In the genomic region with DNA sequence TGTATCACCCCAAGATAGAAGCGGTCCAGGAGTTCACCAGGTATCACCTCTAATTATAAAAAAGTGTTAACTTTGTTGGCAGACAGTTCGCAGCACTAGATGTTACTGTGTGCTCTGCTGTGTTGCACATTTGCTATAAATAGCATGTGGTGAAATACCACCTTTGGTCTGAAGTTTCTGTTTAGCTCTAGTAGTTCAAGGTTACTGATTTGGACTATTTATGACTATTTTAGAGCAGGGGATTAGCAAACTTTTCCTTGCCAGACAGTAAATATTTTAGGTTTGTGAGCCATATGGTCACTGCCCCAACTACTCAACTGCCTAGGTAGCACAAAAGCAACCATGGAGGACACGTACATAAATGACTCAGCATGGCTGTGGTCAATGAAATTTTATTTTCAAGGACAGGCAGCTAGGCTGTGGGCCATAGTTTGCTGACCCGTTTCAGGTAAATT, we compare ENCODE assay signal across 8 cellular contexts. TPM values are rescaled to one million over a fixed set of nuclear protein-coding genes. Genes with fewer than 3 reads are reported as not detected.
DNase-seq lines count a peak whose midpoint lies in the region; ATAC-seq, FAIRE-seq and TF ChIP-seq lines count a peak whose summit lies in the region.

No MANE protein-coding gene starts in this region.

- WGBS in A549 (ENCODE audit: missing lambda C conversion rate) = 75% methylated on average over 4 of the region's 4 CpGs

- CTCF ChIA-PET in A549 (lab: Yijun Ruan, JAX) = no interaction called here

- H3K4me2 ChIP-seq in A549 = peak overlapping the region; percentile 35; the same call in 2 of the 3 replicates

- TF ChIP-seq POLR2A in A549 (IDR thresholded peaks at IDR 0.05; ENCODE audit: low read length) = no peak

- POLR2A ChIA-PET in A549 (lab: Yijun Ruan, JAX) = no interaction called here

- H3K4me1 Mint-ChIP-seq in activated T-helper 17 cell treated with anti-CD3 and anti-CD28 coated beads, Interleukin-2, amount 50 U/mL, for 72 hours = no peaks in the 10 kb centered on the region
- H3K4me1 Mint-ChIP-seq in stimulated activated memory B cell treated with anti-CD40 and anti-IgM and Interleukin-4, amounts not matched to agents 10 μg/mL and 1 μg/mL and 100 μg/mL, for 72 hours = no peaks in the 10 kb centered on the region

- H3K27ac ChIP-seq in A549 = peak overlapping the region; percentile 27 to 63; a peak in 5 of 6 replicates

- no peak for TF ChIP-seq CTCF in A549 (IDR thresholded peaks at IDR 0.05)

- peaks cover 75% of the 10 kb centered on the region for H3K36me3 Mint-ChIP-seq in activated T-helper 17 cell treated with anti-CD3 and anti-CD28 coated beads, Interleukin-2, amount 50 U/mL, for 72 hours (ENCODE audit: low read depth)
- peaks cover 26% of the 10 kb centered on the region for H3K36me3 Mint-ChIP-seq in stimulated activated memory B cell treated with anti-CD40 and anti-IgM and Interleukin-4, amounts not matched to agents 10 μg/mL and 1 μg/mL and 100 μg/mL, for 72 hours

- no peaks in the 10 kb centered on the region for H3K27me3 Mint-ChIP-seq in activated T-helper 17 cell treated with anti-CD3 and anti-CD28 coated beads, Interleukin-2, amount 50 U/mL, for 72 hours
- no peaks in the 10 kb centered on the region for H3K27me3 Mint-ChIP-seq in stimulated activated memory B cell treated with anti-CD40 and anti-IgM and Interleukin-4, amounts not matched to agents 10 μg/mL and 1 μg/mL and 100 μg/mL, for 72 hours

- no peak for TF ChIP-seq RAD21 in A549 (conservative IDR thresholded peaks at IDR 0.05 in 1 of 2, IDR thresholded peaks at IDR 0.05 in 1 of 2)

- H3K9me3 Mint-ChIP-seq in activated T-helper 17 cell treated with anti-CD3 and anti-CD28 coated beads, Interleukin-2, amount 50 U/mL, for 72 hours = no peaks in the 10 kb centered on the region
- H3K9me3 Mint-ChIP-seq in stimulated activated memory B cell treated with anti-CD40 and anti-IgM and Interleukin-4, amounts not matched to agents 10 μg/mL and 1 μg/mL and 100 μg/mL, for 72 hours = no peaks in the 10 kb centered on the region

- H3K27ac Mint-ChIP-seq in activated T-helper 17 cell treated with anti-CD3 and anti-CD28 coated beads, Interleukin-2, amount 50 U/mL, for 72 hours = no peak overlapping the region
- H3K27ac Mint-ChIP-seq in stimulated activated memory B cell treated with anti-CD40 and anti-IgM and Interleukin-4, amounts not matched to agents 10 μg/mL and 1 μg/mL and 100 μg/mL, for 72 hours = peak overlapping the region; percentile 30

- no peak overlapping the region for H3K4me3 Mint-ChIP-seq in activated T-helper 17 cell treated with anti-CD3 and anti-CD28 coated beads, Interleukin-2, amount 50 U/mL, for 72 hours
- no peak overlapping the region for H3K4me3 Mint-ChIP-seq in stimulated activated memory B cell treated with anti-CD40 and anti-IgM and Interleukin-4, amounts not matched to agents 10 μg/mL and 1 μg/mL and 100 μg/mL, for 72 hours

- no peak overlapping the region for H3K4me3 ChIP-seq in A549

- no peak for FAIRE-seq in A549 (lab: Jason Lieb, UNC)

- ATAC-seq in A549 = peak; percentile 39 to 44; a peak in 4 of 6 replicates
- ATAC-seq in GM19025 (IDR thresholded peaks at IDR 0.05; ENCODE audit: low read depth, unreplicated experiment) = peak; percentile 86
- ATAC-seq in HG03095 (IDR thresholded peaks at IDR 0.05; ENCODE audit: unreplicated experiment) = peak; percentile 89
- ATAC-seq in activated T-helper 17 cell treated with anti-CD3 and anti-CD28 coated beads, Interleukin-2, amount 50 U/mL, for 72 hours (replicated peaks) = peak; percentile 77
- peak; percentile 60 for ATAC-seq in stimulated activated memory B cell treated with anti-CD40 and anti-IgM and Interleukin-4, amounts not matched to agents 10 μg/mL and 1 μg/mL and 100 μg/mL, for 72 hours

- no peak for TF ChIP-seq EP300 in A549 (IDR thresholded peaks at IDR 0.05)

- DNase-seq in A549 (ENCODE audit: low read depth in 1 of 2, low spot score in 1 of 2) (no peak), DMS153 treated with DMSO at 0.1 percent for 48 hours (lab: John Stamatoyannopoulos, UW; ENCODE audit: unreplicated experiment) (no peak), pons (ENCODE audit: low spot score) (no peak), retina (no peak)

- H3K9me3 ChIP-seq in A549 = no peaks in the 10 kb centered on the region

- peaks cover 23% of the 10 kb centered on the region for H3K4me1 ChIP-seq in A549

TF ChIP-seq in A549, 52 proteins besides CTCF, POLR2A, EP300 and RAD21:
- TF ChIP-seq CBX8 (IDR thresholded peaks at IDR 0.05) (no peak), FOSL2 (IDR thresholded peaks at IDR 0.05) (no peak), FOSL2 (CRISPR knock-in tag; IDR thresholded peaks at IDR 0.05) (0 out of 2 replicates have a peak, but pooled peaks have one; percentile 29), FOSB (CRISPR knock-in tag; IDR thresholded peaks at IDR 0.05) (no peak), SMC3 (IDR thresholded peaks at IDR 0.05) (no peak), HES2 (IDR thresholded peaks at IDR 0.05) (no peak), MAFK (IDR thresholded peaks at IDR 0.05; ENCODE audit: partially characterized antibody) (peak; percentile 21), SREBF2 (IDR thresholded peaks at IDR 0.05) (no peak)
- TF ChIP-seq, protein P1, sequence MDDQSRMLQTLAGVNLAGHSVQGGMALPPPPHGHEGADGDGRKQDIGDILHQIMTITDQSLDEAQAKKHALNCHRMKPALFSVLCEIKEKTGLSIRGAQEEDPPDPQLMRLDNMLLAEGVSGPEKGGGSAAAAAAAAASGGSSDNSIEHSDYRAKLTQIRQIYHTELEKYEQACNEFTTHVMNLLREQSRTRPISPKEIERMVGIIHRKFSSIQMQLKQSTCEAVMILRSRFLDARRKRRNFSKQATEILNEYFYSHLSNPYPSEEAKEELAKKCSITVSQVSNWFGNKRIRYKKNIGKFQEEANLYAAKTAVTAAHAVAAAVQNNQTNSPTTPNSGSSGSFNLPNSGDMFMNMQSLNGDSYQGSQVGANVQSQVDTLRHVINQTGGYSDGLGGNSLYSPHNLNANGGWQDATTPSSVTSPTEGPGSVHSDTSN (IDR thresholded peaks at IDR 0.05) = no peak

RNA-seq across cellular contexts. Expression of gene DENND10, which starts 16.5 kb away (rescaled TPM):
- polyA plus RNA-seq in A549 (2011; rRNA removed) (88.6 and 94.3 TPM in 2 replicates), A549 (2017; fragmentation: RNase III; extraction: RNeasy Plus Mini Kit Qiagen cat#74134 plus additional on column Dnase treatment) (47.1 to 49.7 TPM (median 48.4 TPM) in 3 replicates)
- 41.4 and 43.8 TPM in 2 replicates for polyA plus RNA-seq in A549 (2012; cell fraction: cytosol; rRNA removed)
- 22.6 and 26.0 TPM in 2 replicates for polyA plus RNA-seq in A549 (2012; cell fraction: nucleus; rRNA removed)
- 47.4 and 66.9 TPM in 2 replicates for polyA minus RNA-seq in A549 (2011; rRNA and poly(A)+ RNA removed)
- 10 to 100 TPM; 15.6 to 32.0 TPM for total RNA-seq in activated T-helper 17 cell treated with anti-CD3 and anti-CD28 coated beads, Interleukin-2, amount 50 U/mL, for 72 hours

RNA-seq across cellular contexts. Expression of gene EIF3A, which starts 39.8 kb away (rescaled TPM):
- polyA plus RNA-seq in A549 (2011; rRNA removed) (71.0 and 134 TPM in 2 replicates), A549 (2017; fragmentation: RNase III; extraction: RNeasy Plus Mini Kit Qiagen cat#74134 plus additional on column Dnase treatment) (144 to 154 TPM (median 152 TPM) in 3 replicates)
- 18.8 and 19.5 TPM in 2 replicates for polyA plus RNA-seq in A549 (2012; cell fraction: cytosol; rRNA removed)
- polyA plus RNA-seq in A549 (2012; cell fraction: nucleus; rRNA removed) = 18.9 and 40.6 TPM in 2 replicates
- 75.2 and 82.9 TPM in 2 replicates for polyA minus RNA-seq in A549 (2011; rRNA and poly(A)+ RNA removed)
- total RNA-seq in activated T-helper 17 cell treated with anti-CD3 and anti-CD28 coated beads, Interleukin-2, amount 50 U/mL, for 72 hours = 100 to 1,000 TPM in 1 of 2 donors, 10 to 100 TPM in 1; 93.8 to 155 TPM

RNA-seq across cellular contexts. Expression of gene SFXN4, which starts 45.1 kb away (rescaled TPM):
- polyA plus RNA-seq in A549 (2011; rRNA removed) (59.4 and 66.0 TPM in 2 replicates), A549 (2017; fragmentation: RNase III; extraction: RNeasy Plus Mini Kit Qiagen cat#74134 plus additional on column Dnase treatment) (39.3 to 44.2 TPM (median 42.7 TPM) in 3 replicates)
- polyA plus RNA-seq in A549 (2012; cell fraction: cytosol; rRNA removed) = 38.8 and 43.5 TPM in 2 replicates
- polyA plus RNA-seq in A549 (2012; cell fraction: nucleus; rRNA removed) = 21.4 and 32.5 TPM in 2 replicates
- 22.5 and 30.3 TPM in 2 replicates for polyA minus RNA-seq in A549 (2011; rRNA and poly(A)+ RNA removed)
- total RNA-seq in activated T-helper 17 cell treated with anti-CD3 and anti-CD28 coated beads, Interleukin-2, amount 50 U/mL, for 72 hours = 10 to 100 TPM; 20.4 to 38.7 TPM

RNA-seq across cellular contexts. Expression of gene PRDX3, which starts 58.2 kb away (rescaled TPM):
- polyA plus RNA-seq in A549 (2011; rRNA removed) (673 and 678 TPM in 2 replicates), A549 (2017; fragmentation: RNase III; extraction: RNeasy Plus Mini Kit Qiagen cat#74134 plus additional on column Dnase treatment) (432 to 442 TPM (median 432 TPM) in 3 replicates)
- polyA plus RNA-seq in A549 (2012; cell fraction: cytosol; rRNA removed) = 330 and 382 TPM in 2 replicates
- polyA plus RNA-seq in A549 (2012; cell fraction: nucleus; rRNA removed) = 111 and 130 TPM in 2 replicates
- polyA minus RNA-seq in A549 (2011; rRNA and poly(A)+ RNA removed) = 175 and 275 TPM in 2 replicates
- total RNA-seq in activated T-helper 17 cell treated with anti-CD3 and anti-CD28 coated beads, Interleukin-2, amount 50 U/mL, for 72 hours = 100 to 1,000 TPM; 141 to 239 TPM
